In the genomic region with DNA sequence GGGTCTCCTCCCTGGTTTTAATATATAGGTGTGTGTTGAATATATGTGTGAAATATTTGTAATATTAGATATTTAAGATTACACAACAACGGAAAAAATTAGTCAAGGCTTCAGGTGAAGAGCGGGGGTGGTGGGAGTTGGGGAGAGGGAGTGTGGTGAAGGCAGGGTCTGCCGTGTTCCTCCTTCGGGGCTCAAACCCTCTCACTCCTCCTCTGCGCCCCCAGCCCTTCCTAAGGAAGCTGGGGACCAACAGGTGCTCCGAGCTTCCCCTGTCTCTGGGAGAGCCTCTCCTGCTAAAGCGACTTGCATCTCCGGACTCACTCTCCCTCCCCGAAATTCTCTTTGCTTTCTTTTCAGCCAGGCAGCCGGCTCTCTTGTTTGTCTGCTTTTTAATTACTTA, we compare ENCODE assay signal across 8 cellular contexts. TPM values are rescaled to one million over a fixed set of nuclear protein-coding genes. Genes with fewer than 3 reads are reported as not detected.
DNase-seq lines count a peak whose midpoint lies in the region; ATAC-seq and TF ChIP-seq lines count a peak whose summit lies in the region.

No MANE protein-coding gene starts in this region.

- H3K4me2 ChIP-seq in MM.1S (ENCODE audit: low read depth, low read length) (peak overlapping the region; percentile 85), neural progenitor cell (peak overlapping the region; percentile 93)

- TF ChIP-seq CTCF in CD8-positive, alpha-beta T cell (IDR thresholded peaks at IDR 0.05), result no peak
- TF ChIP-seq CTCF in MM.1S (IDR thresholded peaks at IDR 0.05; ENCODE audit: low read length) (no peak), neural progenitor cell (IDR thresholded peaks at IDR 0.05) (no peak)

- peaks cover 12% of the 10 kb centered on the region for H3K4me1 Mint-ChIP-seq in CD8-positive, alpha-beta T cell (ENCODE audit: low read depth)
- H3K4me1 Mint-ChIP-seq in neural progenitor cell, result peaks cover 11% of the 10 kb centered on the region

- peaks cover 33% of the 10 kb centered on the region for H3K27me3 Mint-ChIP-seq in CD8-positive, alpha-beta T cell (ENCODE audit: low read depth)
- peaks cover 6% of the 10 kb centered on the region for H3K27me3 Mint-ChIP-seq in neural progenitor cell (ENCODE audit: insufficient read depth, low read depth)

- H3K4me1 ChIP-seq in CD8-positive, alpha-beta T cell (ENCODE audit: insufficient read depth, low read length), result peaks cover 17% of the 10 kb centered on the region
- peaks cover 5% of the 10 kb centered on the region for H3K4me1 ChIP-seq in MM.1S (ENCODE audit: low read length)
- no peaks in the 10 kb centered on the region for H3K4me1 ChIP-seq in endocrine pancreas (ENCODE audit: control insufficient read depth, insufficient read depth, low read length)
- H3K4me1 ChIP-seq in neural progenitor cell, result peaks cover 24% of the 10 kb centered on the region

- peaks cover 18% of the 10 kb centered on the region for H3K27me3 ChIP-seq in CD8-positive, alpha-beta T cell (ENCODE audit: insufficient read depth, low read length)
- H3K27me3 ChIP-seq in MM.1S (replicated peaks; ENCODE audit: insufficient read depth, low read length) (no peaks in the 10 kb centered on the region), endocrine pancreas (ENCODE audit: control insufficient read depth, insufficient read depth, low read length) (no peaks in the 10 kb centered on the region), neural progenitor cell (peaks cover 37% of the 10 kb centered on the region)

- TF ChIP-seq POLR2A in erythroblast (IDR thresholded peaks at IDR 0.05; ENCODE audit: low read length), result no peak

- H3K79me2 ChIP-seq in MM.1S (ENCODE audit: low read length) (peaks cover 40% of the 10 kb centered on the region), neural progenitor cell (ENCODE audit: low read depth) (peaks cover 37% of the 10 kb centered on the region)

- no peaks in the 10 kb centered on the region for H3K9me3 Mint-ChIP-seq in CD8-positive, alpha-beta T cell
- no peaks in the 10 kb centered on the region for H3K9me3 Mint-ChIP-seq in neural progenitor cell

- H3K4me3 ChIP-seq in CD8-positive, alpha-beta T cell (ENCODE audit: low read depth, low read length), result no peak overlapping the region
- H3K4me3 ChIP-seq in MM.1S (ENCODE audit: low read length) (peak overlapping the region; percentile 87), endocrine pancreas (ENCODE audit: control insufficient read depth, insufficient read depth, low read length) (peak overlapping the region; percentile 79), neural progenitor cell (peak overlapping the region; percentile 77)

- H3K9ac ChIP-seq in MM.1S (ENCODE audit: low read length) (peak overlapping the region; percentile 83), endocrine pancreas (ENCODE audit: control insufficient read depth, insufficient read depth, low read length) (peak overlapping the region; percentile 76), neural progenitor cell (peak overlapping the region; percentile 16)

- POLR2A ChIA-PET in CD8-positive, alpha-beta T cell (lab: Charles Lee), result no interaction called here

- no peak overlapping the region for H3K27ac Mint-ChIP-seq in CD8-positive, alpha-beta T cell
- H3K27ac Mint-ChIP-seq in neural progenitor cell, result peak overlapping the region; percentile 94

- no peaks in the 10 kb centered on the region for H3K9me3 ChIP-seq in CD8-positive, alpha-beta T cell (ENCODE audit: low read length)
- H3K9me3 ChIP-seq in MM.1S (replicated peaks; ENCODE audit: insufficient read depth, low read length), result no peaks in the 10 kb centered on the region
- H3K9me3 ChIP-seq in endocrine pancreas (ENCODE audit: control insufficient read depth, low read length), result no peaks in the 10 kb centered on the region
- no peaks in the 10 kb centered on the region for H3K9me3 ChIP-seq in neural progenitor cell (ENCODE audit: low read depth)

- no peak overlapping the region for H3K27ac ChIP-seq in CD8-positive, alpha-beta T cell (ENCODE audit: low read depth, low read length)
- H3K27ac ChIP-seq in MM.1S (ENCODE audit: low read length) (no peak overlapping the region), neural progenitor cell (peak overlapping the region; percentile 52)

- H3K9me2 ChIP-seq in MM.1S (replicated peaks; ENCODE audit: insufficient read depth, low read length), result no peaks in the 10 kb centered on the region

- CTCF ChIA-PET in CD8-positive, alpha-beta T cell (lab: Charles Lee), result no interaction called here

- intact Hi-C loops in CD8-positive, alpha-beta T cell (cut with DNase I, micrococcal nuclease), result no loop called here

- H2AFZ ChIP-seq in MM.1S (ENCODE audit: low read length) (peak overlapping the region; percentile 93), neural progenitor cell (replicated peaks) (peak overlapping the region; percentile 87)

- no peaks in the 10 kb centered on the region for H3K36me3 Mint-ChIP-seq in CD8-positive, alpha-beta T cell
- no peaks in the 10 kb centered on the region for H3K36me3 Mint-ChIP-seq in neural progenitor cell

- H3K4me3 Mint-ChIP-seq in CD8-positive, alpha-beta T cell, result peak overlapping the region; percentile 68
- peak overlapping the region; percentile 91 for H3K4me3 Mint-ChIP-seq in neural progenitor cell

- H3F3A ChIP-seq in MM.1S (ENCODE audit: insufficient read depth, low read length) (peaks cover 16% of the 10 kb centered on the region), neural progenitor cell (ENCODE audit: low read depth) (peaks cover 15% of the 10 kb centered on the region)

- H4K20me1 ChIP-seq in MM.1S (ENCODE audit: insufficient read depth, low read length) (0 out of 2 replicates have a peak, but pooled peaks cover 7% of the 10 kb centered on the region), neural progenitor cell (ENCODE audit: low read depth) (peaks cover 34% of the 10 kb centered on the region)

- DNase-seq in CD8-positive, alpha-beta T cell, result no peak
- peak; percentile 8 for DNase-seq in MM.1S
- DNase-seq in neural progenitor cell (ENCODE audit: low spot score), result peak; percentile 52
- DNase-seq in Ammon's horn (ENCODE audit: low spot score), result no peak
- no peak for DNase-seq in DMS153 (lab: John Stamatoyannopoulos, UW)
- no peak for DNase-seq in activated CD4-positive, alpha-beta T cell treated with anti-CD3 and anti-CD28 coated beads for 1 hour
- DNase-seq in erythroblast (lab: John Stamatoyannopoulos, UW), result no peak

- ATAC-seq in CD8-positive, alpha-beta T cell, result no peak

- no peaks in the 10 kb centered on the region for H3K36me3 ChIP-seq in CD8-positive, alpha-beta T cell (ENCODE audit: insufficient read depth, low read length)
- H3K36me3 ChIP-seq in MM.1S (replicated peaks; ENCODE audit: insufficient read depth, low read length) (no peaks in the 10 kb centered on the region), endocrine pancreas (ENCODE audit: control insufficient read depth, insufficient read depth, low read length) (no peaks in the 10 kb centered on the region), neural progenitor cell (no peaks in the 10 kb centered on the region)

RNA-seq across cellular contexts. Expression of gene CADM1, which starts 0.9 kb away (rescaled TPM):
- under 1 TPM; 0.69 to 0.92 TPM for total RNA-seq in CD8-positive, alpha-beta T cell
- 117 and 123 TPM in 2 replicates for total RNA-seq in neural progenitor cell (ENCODE audit: low replicate concordance)

Comparison
In these comparisons a context has a peak if more than half of its experiments do, and no peak if none do; other contexts are left out.
1. DNase-seq: peak in MM.1S (single experiment) and neural progenitor cell (single experiment); none in CD8-positive, alpha-beta T cell (0 of 7), Ammon's horn (single experiment), DMS153 (single experiment), activated CD4-positive, alpha-beta T cell treated with anti-CD3 and anti-CD28 coated beads for 1 hour (single experiment) and erythroblast (0 of 2).
2. H3K9ac ChIP-seq: peak in every context shown above with its lines; median percentile 83 in MM.1S; 76 in endocrine pancreas; 16 in neural progenitor cell.
3. RNA of gene CADM1, which starts 0.9 kb away (total RNA-seq): 117 to 123 TPM in neural progenitor cell; 0.69 to 0.92 TPM in CD8-positive, alpha-beta T cell; every median in the first group is over 10 times any median in the second.